2 cellular contexts compared by ENCODE assay signal in the genomic region with DNA sequence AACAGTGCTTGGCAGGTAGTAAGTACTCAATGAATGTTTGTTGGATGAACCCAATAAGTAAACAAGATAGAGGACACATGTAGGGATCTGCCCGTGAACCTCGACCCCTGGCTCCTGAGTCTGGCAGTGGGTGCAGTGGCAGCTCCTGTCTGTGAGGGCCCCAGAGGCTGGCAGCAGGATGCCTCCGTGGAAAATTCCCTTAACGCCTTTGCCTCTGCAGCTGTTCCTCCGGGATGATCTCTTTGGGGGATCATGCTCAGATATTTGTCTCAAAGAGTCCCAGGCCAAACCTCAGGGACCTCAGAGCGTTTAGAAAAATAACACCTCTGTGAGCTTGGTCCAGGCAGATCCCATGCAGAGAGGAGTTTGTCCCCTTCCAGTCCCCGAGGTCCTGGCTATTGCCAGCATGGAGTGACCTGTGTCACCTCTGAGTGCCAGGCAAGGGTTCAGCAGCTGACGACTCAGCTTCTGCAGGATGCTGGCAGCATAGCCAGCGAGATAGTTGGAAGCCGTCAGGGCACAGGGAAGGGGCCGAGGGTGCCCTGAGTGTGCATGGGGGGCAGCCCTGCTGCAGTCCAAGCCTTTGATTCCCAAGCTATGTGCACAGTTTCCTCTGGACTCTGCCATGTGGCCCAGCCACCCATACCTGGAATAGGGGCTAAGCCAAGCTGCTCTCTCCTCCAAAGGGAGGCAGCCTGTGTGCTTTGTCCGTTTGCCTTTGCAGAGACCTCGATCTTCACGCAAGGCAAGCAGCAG.
TF ChIP-seq lines count a peak whose summit lies in the region.

No MANE protein-coding gene starts in this region.

TF ChIP-seq in GM23338, 12 proteins besides CTCF, POLR2A, EP300 and RAD21 (continues in another document):
- TF ChIP-seq POLR2AphosphoS5 (IDR thresholded peaks at IDR 0.05; ENCODE audit: low read depth) (no peak), ZNF331 (CRISPR knock-in tag; IDR thresholded peaks at IDR 0.05; ENCODE audit: low read depth) (no peak), STAT1 (IDR thresholded peaks at IDR 0.05; ENCODE audit: unreplicated experiment) (no peak), EZH2 (IDR thresholded peaks at IDR 0.05; ENCODE audit: low read depth, unreplicated experiment) (no peak), CREB1 (CRISPR knock-in tag; IDR thresholded peaks at IDR 0.05; ENCODE audit: low read depth) (no peak), ZNF114 (CRISPR knock-in tag; IDR thresholded peaks at IDR 0.05) (no peak), EZH2phosphoT487 (IDR thresholded peaks at IDR 0.05; ENCODE audit: unreplicated experiment) (no peak), NANOG (IDR thresholded peaks at IDR 0.05; ENCODE audit: borderline replicate concordance) (no peak)
- TF ChIP-seq, protein P1, sequence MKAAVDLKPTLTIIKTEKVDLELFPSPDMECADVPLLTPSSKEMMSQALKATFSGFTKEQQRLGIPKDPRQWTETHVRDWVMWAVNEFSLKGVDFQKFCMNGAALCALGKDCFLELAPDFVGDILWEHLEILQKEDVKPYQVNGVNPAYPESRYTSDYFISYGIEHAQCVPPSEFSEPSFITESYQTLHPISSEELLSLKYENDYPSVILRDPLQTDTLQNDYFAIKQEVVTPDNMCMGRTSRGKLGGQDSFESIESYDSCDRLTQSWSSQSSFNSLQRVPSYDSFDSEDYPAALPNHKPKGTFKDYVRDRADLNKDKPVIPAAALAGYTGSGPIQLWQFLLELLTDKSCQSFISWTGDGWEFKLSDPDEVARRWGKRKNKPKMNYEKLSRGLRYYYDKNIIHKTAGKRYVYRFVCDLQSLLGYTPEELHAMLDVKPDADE (IDR thresholded peaks at IDR 0.05) = no peak
- TF ChIP-seq, protein P2, sequence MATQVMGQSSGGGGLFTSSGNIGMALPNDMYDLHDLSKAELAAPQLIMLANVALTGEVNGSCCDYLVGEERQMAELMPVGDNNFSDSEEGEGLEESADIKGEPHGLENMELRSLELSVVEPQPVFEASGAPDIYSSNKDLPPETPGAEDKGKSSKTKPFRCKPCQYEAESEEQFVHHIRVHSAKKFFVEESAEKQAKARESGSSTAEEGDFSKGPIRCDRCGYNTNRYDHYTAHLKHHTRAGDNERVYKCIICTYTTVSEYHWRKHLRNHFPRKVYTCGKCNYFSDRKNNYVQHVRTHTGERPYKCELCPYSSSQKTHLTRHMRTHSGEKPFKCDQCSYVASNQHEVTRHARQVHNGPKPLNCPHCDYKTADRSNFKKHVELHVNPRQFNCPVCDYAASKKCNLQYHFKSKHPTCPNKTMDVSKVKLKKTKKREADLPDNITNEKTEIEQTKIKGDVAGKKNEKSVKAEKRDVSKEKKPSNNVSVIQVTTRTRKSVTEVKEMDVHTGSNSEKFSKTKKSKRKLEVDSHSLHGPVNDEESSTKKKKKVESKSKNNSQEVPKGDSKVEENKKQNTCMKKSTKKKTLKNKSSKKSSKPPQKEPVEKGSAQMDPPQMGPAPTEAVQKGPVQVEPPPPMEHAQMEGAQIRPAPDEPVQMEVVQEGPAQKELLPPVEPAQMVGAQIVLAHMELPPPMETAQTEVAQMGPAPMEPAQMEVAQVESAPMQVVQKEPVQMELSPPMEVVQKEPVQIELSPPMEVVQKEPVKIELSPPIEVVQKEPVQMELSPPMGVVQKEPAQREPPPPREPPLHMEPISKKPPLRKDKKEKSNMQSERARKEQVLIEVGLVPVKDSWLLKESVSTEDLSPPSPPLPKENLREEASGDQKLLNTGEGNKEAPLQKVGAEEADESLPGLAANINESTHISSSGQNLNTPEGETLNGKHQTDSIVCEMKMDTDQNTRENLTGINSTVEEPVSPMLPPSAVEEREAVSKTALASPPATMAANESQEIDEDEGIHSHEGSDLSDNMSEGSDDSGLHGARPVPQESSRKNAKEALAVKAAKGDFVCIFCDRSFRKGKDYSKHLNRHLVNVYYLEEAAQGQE (IDR thresholded peaks at IDR 0.05; ENCODE audit: unreplicated experiment) = no peak

TF ChIP-seq in HepG2, 621 proteins besides CTCF, POLR2A, EP300 and RAD21 (continues in another document):
- TF ChIP-seq, protein P3, sequence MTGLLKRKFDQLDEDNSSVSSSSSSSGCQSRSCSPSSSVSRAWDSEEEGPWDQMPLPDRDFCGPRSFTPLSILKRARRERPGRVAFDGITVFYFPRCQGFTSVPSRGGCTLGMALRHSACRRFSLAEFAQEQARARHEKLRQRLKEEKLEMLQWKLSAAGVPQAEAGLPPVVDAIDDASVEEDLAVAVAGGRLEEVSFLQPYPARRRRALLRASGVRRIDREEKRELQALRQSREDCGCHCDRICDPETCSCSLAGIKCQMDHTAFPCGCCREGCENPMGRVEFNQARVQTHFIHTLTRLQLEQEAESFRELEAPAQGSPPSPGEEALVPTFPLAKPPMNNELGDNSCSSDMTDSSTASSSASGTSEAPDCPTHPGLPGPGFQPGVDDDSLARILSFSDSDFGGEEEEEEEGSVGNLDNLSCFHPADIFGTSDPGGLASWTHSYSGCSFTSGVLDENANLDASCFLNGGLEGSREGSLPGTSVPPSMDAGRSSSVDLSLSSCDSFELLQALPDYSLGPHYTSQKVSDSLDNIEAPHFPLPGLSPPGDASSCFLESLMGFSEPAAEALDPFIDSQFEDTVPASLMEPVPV (CRISPR knock-in tag; IDR thresholded peaks at IDR 0.05) = no peak
- 0 out of 2 replicates have a peak, but pooled peaks have one; percentile 1 for TF ChIP-seq HDAC2 (CRISPR knock-in tag; IDR thresholded peaks at IDR 0.05)
- no peak for TF ChIP-seq ZBTB1 (CRISPR knock-in tag; IDR thresholded peaks at IDR 0.05; ENCODE audit: borderline replicate concordance)
- TF ChIP-seq ZNF350 (CRISPR knock-in tag; IDR thresholded peaks at IDR 0.05; ENCODE audit: borderline replicate concordance, low read depth) = 0 out of 2 replicates have a peak, but pooled peaks have one; percentile 25
- TF ChIP-seq RARA (CRISPR knock-in tag; IDR thresholded peaks at IDR 0.05) = 0 out of 2 replicates have a peak, but pooled peaks have one; percentile 14
- peak; percentile 31 for TF ChIP-seq ASH2L (IDR thresholded peaks at IDR 0.05; ENCODE audit: insufficient read length, low read depth, low read length)
- no peak for TF ChIP-seq ZSCAN30 (CRISPR knock-in tag; IDR thresholded peaks at IDR 0.05)
- 0 out of 2 replicates have a peak, but pooled peaks have one; percentile 44 for TF ChIP-seq ZNF605 (CRISPR knock-in tag; IDR thresholded peaks at IDR 0.05)
- TF ChIP-seq ZNF501 (CRISPR knock-in tag; IDR thresholded peaks at IDR 0.05) = peak; percentile 63; the same call in 1 of the 2 replicates
- TF ChIP-seq ZNF615 (CRISPR knock-in tag; IDR thresholded peaks at IDR 0.05; ENCODE audit: borderline replicate concordance) = no peak
- TF ChIP-seq, protein P4, sequence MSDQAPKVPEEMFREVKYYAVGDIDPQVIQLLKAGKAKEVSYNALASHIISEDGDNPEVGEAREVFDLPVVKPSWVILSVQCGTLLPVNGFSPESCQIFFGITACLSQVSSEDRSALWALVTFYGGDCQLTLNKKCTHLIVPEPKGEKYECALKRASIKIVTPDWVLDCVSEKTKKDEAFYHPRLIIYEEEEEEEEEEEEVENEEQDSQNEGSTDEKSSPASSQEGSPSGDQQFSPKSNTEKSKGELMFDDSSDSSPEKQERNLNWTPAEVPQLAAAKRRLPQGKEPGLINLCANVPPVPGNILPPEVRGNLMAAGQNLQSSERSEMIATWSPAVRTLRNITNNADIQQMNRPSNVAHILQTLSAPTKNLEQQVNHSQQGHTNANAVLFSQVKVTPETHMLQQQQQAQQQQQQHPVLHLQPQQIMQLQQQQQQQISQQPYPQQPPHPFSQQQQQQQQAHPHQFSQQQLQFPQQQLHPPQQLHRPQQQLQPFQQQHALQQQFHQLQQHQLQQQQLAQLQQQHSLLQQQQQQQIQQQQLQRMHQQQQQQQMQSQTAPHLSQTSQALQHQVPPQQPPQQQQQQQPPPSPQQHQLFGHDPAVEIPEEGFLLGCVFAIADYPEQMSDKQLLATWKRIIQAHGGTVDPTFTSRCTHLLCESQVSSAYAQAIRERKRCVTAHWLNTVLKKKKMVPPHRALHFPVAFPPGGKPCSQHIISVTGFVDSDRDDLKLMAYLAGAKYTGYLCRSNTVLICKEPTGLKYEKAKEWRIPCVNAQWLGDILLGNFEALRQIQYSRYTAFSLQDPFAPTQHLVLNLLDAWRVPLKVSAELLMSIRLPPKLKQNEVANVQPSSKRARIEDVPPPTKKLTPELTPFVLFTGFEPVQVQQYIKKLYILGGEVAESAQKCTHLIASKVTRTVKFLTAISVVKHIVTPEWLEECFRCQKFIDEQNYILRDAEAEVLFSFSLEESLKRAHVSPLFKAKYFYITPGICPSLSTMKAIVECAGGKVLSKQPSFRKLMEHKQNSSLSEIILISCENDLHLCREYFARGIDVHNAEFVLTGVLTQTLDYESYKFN (CRISPR knock-in tag; conservative IDR thresholded peaks at IDR 0.05) = 0 out of 2 replicates have a peak, but pooled peaks have one; percentile 37
- TF ChIP-seq ZNF205 (CRISPR knock-in tag; IDR thresholded peaks at IDR 0.05) = peak; percentile 98
- 0 out of 2 replicates have a peak, but pooled peaks have one; percentile 9 for TF ChIP-seq MTA1 (CRISPR knock-in tag; IDR thresholded peaks at IDR 0.05; ENCODE audit: borderline replicate concordance)
- TF ChIP-seq, protein P5, sequence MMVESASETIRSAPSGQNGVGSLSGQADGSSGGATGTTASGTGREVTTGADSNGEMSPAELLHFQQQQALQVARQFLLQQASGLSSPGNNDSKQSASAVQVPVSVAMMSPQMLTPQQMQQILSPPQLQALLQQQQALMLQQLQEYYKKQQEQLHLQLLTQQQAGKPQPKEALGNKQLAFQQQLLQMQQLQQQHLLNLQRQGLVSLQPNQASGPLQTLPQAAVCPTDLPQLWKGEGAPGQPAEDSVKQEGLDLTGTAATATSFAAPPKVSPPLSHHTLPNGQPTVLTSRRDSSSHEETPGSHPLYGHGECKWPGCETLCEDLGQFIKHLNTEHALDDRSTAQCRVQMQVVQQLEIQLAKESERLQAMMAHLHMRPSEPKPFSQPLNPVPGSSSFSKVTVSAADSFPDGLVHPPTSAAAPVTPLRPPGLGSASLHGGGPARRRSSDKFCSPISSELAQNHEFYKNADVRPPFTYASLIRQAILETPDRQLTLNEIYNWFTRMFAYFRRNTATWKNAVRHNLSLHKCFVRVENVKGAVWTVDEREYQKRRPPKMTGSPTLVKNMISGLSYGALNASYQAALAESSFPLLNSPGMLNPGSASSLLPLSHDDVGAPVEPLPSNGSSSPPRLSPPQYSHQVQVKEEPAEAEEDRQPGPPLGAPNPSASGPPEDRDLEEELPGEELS (CRISPR knock-in tag; IDR thresholded peaks at IDR 0.05) = peak; percentile 37; the same call in 1 of the 2 replicates
- TF ChIP-seq, protein P6, sequence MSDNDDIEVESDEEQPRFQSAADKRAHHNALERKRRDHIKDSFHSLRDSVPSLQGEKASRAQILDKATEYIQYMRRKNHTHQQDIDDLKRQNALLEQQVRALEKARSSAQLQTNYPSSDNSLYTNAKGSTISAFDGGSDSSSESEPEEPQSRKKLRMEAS (IDR thresholded peaks at IDR 0.05) = 0 out of 2 replicates have a peak, but pooled peaks have one; percentile 23
- peak; percentile 80; the same call in 1 of the 2 replicates for TF ChIP-seq HNRNPL (IDR thresholded peaks at IDR 0.05; ENCODE audit: low read depth, low read length)
- no peak for TF ChIP-seq FOXA1 (IDR thresholded peaks at IDR 0.05)
- TF ChIP-seq FOXA1 (CRISPR knock-in tag; IDR thresholded peaks at IDR 0.05) = peak; percentile 45; the same call in 1 of the 2 replicates
- TF ChIP-seq ZC3H13 (CRISPR knock-in tag; IDR thresholded peaks at IDR 0.05) = no peak
- TF ChIP-seq, protein P7, sequence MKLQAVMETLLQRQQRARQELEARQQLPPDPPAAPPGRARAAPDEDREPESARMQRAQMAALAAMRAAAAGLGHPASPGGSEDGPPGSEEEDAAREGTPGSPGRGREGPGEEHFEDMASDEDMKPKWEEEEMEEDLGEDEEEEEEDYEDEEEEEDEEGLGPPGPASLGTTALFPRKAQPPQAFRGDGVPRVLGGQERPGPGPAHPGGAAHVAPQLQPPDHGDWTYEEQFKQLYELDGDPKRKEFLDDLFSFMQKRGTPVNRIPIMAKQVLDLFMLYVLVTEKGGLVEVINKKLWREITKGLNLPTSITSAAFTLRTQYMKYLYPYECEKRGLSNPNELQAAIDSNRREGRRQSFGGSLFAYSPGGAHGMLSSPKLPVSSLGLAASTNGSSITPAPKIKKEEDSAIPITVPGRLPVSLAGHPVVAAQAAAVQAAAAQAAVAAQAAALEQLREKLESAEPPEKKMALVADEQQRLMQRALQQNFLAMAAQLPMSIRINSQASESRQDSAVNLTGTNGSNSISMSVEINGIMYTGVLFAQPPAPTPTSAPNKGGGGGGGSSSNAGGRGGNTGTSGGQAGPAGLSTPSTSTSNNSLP (IDR thresholded peaks at IDR 0.05; ENCODE audit: low read depth, low read length) = 0 out of 2 replicates have a peak, but pooled peaks have one; percentile 29
- no peak for TF ChIP-seq SRF (IDR thresholded peaks at IDR 0.05; ENCODE audit: low read depth, low read length)
- no peak for TF ChIP-seq NFATC3 (CRISPR knock-in tag; IDR thresholded peaks at IDR 0.05)
- 0 out of 2 replicates have a peak, but pooled peaks have one; percentile 14 for TF ChIP-seq FOXC1 (CRISPR knock-in tag; IDR thresholded peaks at IDR 0.05; ENCODE audit: borderline replicate concordance)
- no peak for TF ChIP-seq LCORL (IDR thresholded peaks at IDR 0.05)
- TF ChIP-seq LCORL (CRISPR knock-in tag; IDR thresholded peaks at IDR 0.05) = peak; percentile 15; the same call in 1 of the 2 replicates
- TF ChIP-seq HNF4A (CRISPR knock-in tag; IDR thresholded peaks at IDR 0.05) = peak; percentile 55
- peak; percentile 17; the same call in 1 of the 2 replicates for TF ChIP-seq MYC (CRISPR knock-in tag; IDR thresholded peaks at IDR 0.05; ENCODE audit: borderline replicate concordance)
- 0 out of 2 replicates have a peak, but pooled peaks have one; percentile 25 for TF ChIP-seq GATAD2A (CRISPR knock-in tag; IDR thresholded peaks at IDR 0.05)
- TF ChIP-seq HNF4G (IDR thresholded peaks at IDR 0.05; ENCODE audit: borderline replicate concordance, low read depth, low read length) = peak; percentile 28; the same call in 1 of the 2 replicates
- no peak for TF ChIP-seq HNF4G (CRISPR knock-in tag; IDR thresholded peaks at IDR 0.05; ENCODE audit: borderline replicate concordance, low read depth)
- peak; percentile 35; the same call in 1 of the 2 replicates for TF ChIP-seq ZNF292 (CRISPR knock-in tag; IDR thresholded peaks at IDR 0.05; ENCODE audit: borderline replicate concordance, low read depth)
- TF ChIP-seq, protein P8, sequence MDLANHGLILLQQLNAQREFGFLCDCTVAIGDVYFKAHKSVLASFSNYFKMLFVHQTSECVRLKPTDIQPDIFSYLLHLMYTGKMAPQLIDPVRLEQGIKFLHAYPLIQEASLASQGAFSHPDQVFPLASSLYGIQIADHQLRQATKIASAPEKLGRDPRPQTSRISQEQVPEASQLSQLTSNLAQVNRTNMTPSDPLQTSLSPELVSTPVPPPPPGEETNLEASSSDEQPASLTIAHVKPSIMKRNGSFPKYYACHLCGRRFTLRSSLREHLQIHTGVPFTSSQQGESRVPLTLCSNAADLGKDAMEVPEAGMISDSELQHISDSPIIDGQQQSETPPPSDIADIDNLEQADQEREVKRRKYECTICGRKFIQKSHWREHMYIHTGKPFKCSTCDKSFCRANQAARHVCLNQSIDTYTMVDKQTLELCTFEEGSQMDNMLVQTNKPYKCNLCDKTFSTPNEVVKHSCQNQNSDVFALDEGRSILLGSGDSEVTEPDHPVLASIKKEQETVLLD (CRISPR knock-in tag; IDR thresholded peaks at IDR 0.05; ENCODE audit: low read depth) = no peak
- TF ChIP-seq ZNF709 (CRISPR knock-in tag; IDR thresholded peaks at IDR 0.05) = 0 out of 2 replicates have a peak, but pooled peaks have one; percentile 38
